1 cellular context compared by ENCODE assay signal in the genomic region with DNA sequence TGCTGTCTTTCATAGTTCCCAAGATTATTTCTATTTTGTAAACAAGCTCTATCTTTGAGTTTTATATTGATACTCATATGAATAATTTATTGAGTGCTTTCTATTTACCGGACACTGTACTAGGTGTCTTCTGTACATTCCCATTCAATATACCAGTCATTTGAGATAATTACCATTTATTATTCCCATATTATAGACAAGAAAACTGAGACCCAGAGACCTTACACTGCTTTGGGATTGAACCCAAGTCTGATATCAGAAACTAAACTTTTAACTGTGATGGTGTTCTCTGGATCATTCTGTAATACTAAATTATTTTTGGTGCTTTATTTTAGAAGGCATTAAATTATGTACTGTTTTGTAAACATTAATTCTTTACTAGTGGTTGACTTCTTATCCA.
TF ChIP-seq lines count a peak whose summit lies in the region.

No MANE protein-coding gene starts in this region.

TF ChIP-seq in GM12878, 131 proteins besides CTCF, POLR2A, EP300 and RAD21:
- TF ChIP-seq, protein P1, sequence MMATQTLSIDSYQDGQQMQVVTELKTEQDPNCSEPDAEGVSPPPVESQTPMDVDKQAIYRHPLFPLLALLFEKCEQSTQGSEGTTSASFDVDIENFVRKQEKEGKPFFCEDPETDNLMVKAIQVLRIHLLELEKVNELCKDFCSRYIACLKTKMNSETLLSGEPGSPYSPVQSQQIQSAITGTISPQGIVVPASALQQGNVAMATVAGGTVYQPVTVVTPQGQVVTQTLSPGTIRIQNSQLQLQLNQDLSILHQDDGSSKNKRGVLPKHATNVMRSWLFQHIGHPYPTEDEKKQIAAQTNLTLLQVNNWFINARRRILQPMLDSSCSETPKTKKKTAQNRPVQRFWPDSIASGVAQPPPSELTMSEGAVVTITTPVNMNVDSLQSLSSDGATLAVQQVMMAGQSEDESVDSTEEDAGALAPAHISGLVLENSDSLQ (IDR thresholded peaks at IDR 0.05), result no peak
- TF ChIP-seq TARDBP (IDR thresholded peaks at IDR 0.05; ENCODE audit: borderline replicate concordance), result no peak
- TF ChIP-seq CEBPB (IDR thresholded peaks at IDR 0.05; ENCODE audit: borderline replicate concordance in 1 of 2, low read depth in 2 of 2, low read length in 2 of 2), result no peak
- TF ChIP-seq FOXM1 (IDR thresholded peaks at IDR 0.05; ENCODE audit: low read depth, low read length), result no peak
- TF ChIP-seq, protein P2, sequence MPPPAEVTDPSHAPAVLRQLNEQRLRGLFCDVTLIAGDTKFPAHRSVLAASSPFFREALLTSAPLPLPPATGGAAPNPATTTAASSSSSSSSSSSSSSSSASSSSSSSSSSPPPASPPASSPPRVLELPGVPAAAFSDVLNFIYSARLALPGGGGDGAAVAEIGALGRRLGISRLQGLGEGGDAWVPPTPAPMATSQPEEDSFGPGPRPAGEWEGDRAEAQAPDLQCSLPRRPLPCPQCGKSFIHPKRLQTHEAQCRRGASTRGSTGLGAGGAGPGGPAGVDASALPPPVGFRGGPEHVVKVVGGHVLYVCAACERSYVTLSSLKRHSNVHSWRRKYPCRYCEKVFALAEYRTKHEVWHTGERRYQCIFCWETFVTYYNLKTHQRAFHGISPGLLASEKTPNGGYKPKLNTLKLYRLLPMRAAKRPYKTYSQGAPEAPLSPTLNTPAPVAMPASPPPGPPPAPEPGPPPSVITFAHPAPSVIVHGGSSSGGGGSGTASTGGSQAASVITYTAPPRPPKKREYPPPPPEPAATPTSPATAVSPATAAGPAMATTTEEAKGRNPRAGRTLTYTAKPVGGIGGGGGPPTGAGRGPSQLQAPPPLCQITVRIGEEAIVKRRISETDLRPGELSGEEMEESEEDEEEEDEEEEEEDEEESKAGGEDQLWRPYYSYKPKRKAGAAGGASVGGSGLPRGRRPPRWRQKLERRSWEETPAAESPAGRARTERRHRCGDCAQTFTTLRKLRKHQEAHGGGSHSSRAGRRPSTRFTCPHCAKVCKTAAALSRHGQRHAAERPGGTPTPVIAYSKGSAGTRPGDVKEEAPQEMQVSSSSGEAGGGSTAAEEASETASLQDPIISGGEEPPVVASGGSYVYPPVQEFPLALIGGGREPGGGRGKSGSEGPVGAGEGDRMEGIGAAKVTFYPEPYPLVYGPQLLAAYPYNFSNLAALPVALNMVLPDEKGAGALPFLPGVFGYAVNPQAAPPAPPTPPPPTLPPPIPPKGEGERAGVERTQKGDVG (CRISPR knock-in tag; IDR thresholded peaks at IDR 0.05), result no peak
- no peak for TF ChIP-seq RB1 (IDR thresholded peaks at IDR 0.05; ENCODE audit: borderline replicate concordance)
- TF ChIP-seq POLR2AphosphoS5 (IDR thresholded peaks at IDR 0.05; ENCODE audit: low read length), result no peak
- no peak for TF ChIP-seq BMI1 (IDR thresholded peaks at IDR 0.05; ENCODE audit: borderline replicate concordance)
- no peak for TF ChIP-seq SRF (IDR thresholded peaks at IDR 0.05; ENCODE audit: low read depth in 2 of 2, low read length in 2 of 2)
- TF ChIP-seq SUPT20H (IDR thresholded peaks at IDR 0.05; ENCODE audit: borderline replicate concordance, control insufficient read depth, low read depth, low read length), result no peak
- no peak for TF ChIP-seq BRCA1 (IDR thresholded peaks at IDR 0.05; ENCODE audit: low read depth, low read length)
- no peak for TF ChIP-seq HDAC2 (IDR thresholded peaks at IDR 0.05)
- TF ChIP-seq RAD51 (IDR thresholded peaks at IDR 0.05), result no peak
- TF ChIP-seq, protein P3, sequence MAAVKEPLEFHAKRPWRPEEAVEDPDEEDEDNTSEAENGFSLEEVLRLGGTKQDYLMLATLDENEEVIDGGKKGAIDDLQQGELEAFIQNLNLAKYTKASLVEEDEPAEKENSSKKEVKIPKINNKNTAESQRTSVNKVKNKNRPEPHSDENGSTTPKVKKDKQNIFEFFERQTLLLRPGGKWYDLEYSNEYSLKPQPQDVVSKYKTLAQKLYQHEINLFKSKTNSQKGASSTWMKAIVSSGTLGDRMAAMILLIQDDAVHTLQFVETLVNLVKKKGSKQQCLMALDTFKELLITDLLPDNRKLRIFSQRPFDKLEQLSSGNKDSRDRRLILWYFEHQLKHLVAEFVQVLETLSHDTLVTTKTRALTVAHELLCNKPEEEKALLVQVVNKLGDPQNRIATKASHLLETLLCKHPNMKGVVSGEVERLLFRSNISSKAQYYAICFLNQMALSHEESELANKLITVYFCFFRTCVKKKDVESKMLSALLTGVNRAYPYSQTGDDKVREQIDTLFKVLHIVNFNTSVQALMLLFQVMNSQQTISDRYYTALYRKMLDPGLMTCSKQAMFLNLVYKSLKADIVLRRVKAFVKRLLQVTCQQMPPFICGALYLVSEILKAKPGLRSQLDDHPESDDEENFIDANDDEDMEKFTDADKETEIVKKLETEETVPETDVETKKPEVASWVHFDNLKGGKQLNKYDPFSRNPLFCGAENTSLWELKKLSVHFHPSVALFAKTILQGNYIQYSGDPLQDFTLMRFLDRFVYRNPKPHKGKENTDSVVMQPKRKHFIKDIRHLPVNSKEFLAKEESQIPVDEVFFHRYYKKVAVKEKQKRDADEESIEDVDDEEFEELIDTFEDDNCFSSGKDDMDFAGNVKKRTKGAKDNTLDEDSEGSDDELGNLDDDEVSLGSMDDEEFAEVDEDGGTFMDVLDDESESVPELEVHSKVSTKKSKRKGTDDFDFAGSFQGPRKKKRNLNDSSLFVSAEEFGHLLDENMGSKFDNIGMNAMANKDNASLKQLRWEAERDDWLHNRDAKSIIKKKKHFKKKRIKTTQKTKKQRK (IDR thresholded peaks at IDR 0.05; ENCODE audit: low read depth, low read length), result no peak
- TF ChIP-seq, protein P4, sequence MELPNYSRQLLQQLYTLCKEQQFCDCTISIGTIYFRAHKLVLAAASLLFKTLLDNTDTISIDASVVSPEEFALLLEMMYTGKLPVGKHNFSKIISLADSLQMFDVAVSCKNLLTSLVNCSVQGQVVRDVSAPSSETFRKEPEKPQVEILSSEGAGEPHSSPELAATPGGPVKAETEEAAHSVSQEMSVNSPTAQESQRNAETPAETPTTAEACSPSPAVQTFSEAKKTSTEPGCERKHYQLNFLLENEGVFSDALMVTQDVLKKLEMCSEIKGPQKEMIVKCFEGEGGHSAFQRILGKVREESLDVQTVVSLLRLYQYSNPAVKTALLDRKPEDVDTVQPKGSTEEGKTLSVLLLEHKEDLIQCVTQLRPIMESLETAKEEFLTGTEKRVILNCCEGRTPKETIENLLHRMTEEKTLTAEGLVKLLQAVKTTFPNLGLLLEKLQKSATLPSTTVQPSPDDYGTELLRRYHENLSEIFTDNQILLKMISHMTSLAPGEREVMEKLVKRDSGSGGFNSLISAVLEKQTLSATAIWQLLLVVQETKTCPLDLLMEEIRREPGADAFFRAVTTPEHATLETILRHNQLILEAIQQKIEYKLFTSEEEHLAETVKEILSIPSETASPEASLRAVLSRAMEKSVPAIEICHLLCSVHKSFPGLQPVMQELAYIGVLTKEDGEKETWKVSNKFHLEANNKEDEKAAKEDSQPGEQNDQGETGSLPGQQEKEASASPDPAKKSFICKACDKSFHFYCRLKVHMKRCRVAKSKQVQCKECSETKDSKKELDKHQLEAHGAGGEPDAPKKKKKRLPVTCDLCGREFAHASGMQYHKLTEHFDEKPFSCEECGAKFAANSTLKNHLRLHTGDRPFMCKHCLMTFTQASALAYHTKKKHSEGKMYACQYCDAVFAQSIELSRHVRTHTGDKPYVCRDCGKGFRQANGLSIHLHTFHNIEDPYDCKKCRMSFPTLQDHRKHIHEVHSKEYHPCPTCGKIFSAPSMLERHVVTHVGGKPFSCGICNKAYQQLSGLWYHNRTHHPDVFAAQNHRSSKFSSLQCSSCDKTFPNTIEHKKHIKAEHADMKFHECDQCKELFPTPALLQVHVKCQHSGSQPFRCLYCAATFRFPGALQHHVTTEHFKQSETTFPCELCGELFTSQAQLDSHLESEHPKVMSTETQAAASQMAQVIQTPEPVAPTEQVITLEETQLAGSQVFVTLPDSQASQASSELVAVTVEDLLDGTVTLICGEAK (IDR thresholded peaks at IDR 0.05; ENCODE audit: borderline replicate concordance), result no peak
- no peak for TF ChIP-seq ZNF24 (IDR thresholded peaks at IDR 0.05)
- TF ChIP-seq EED (IDR thresholded peaks at IDR 0.05; ENCODE audit: low read depth), result no peak
- TF ChIP-seq ZNF217 (IDR thresholded peaks at IDR 0.05), result no peak
